ENCODE assay signal across 20 cellular contexts in the genomic region with DNA sequence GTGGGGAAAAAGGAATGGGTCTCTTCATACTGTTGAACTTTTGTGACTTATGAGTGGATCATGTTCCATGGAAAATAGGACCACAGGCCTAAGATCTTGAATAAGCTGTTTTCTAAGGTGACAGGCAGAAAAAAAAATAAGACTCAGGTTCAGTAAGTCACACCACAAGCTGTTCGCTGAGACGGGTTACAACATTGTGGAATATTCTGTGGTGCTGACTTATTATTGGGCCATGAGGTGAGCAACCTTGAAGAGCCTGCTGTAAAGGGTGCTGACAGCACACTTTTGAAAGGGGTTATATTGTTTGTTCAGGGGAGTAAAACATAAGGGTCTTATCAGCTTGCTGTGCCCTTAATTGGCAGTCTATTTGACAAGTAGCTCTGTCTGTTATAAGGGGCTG.
"Had no signal": no experiment of that assay in that cellular context is flagged by ENCODE, and none has a peak within 500 bp of the region (broad histone marks: within the 10 kb centered on the region; RNA-seq: fewer than 3 reads in every experiment).

No MANE protein-coding gene starts in this region.

- H3K27me3 ChIP-seq: colonic mucosa, right atrium auricular region, sigmoid colon, testis, tibial nerve, upper lobe of right lung had no signal

- H3K27me3 Mint-ChIP-seq: stimulated activated naive CD8-positive, alpha-beta T cell treated with anti-CD3 and anti-CD28 coated beads, Interleukin-15, amount 100 ng/mL, for 72 hours had no signal

- H3K27ac ChIP-seq: colonic mucosa, right atrium auricular region, sigmoid colon, skin epidermis, testis, tibial nerve, upper lobe of right lung had no signal

- H3K9me3 Mint-ChIP-seq: endodermal cell; neural crest cell; stimulated activated naive B cell treated with anti-CD40 and anti-IgM and Interleukin-4, amounts not matched to agents 10 μg/mL and 1 μg/mL and 100 μg/mL, for 72 hours; stimulated activated naive CD8-positive, alpha-beta T cell treated with anti-CD3 and anti-CD28 coated beads, Interleukin-15, amount 100 ng/mL, for 72 hours had no signal

- H3K27ac Mint-ChIP-seq: endodermal cell; naive thymus-derived CD4-positive, alpha-beta T cell; stimulated activated naive B cell treated with anti-CD40 and anti-IgM and Interleukin-4, amounts not matched to agents 10 μg/mL and 1 μg/mL and 100 μg/mL, for 72 hours; stimulated activated naive CD8-positive, alpha-beta T cell treated with anti-CD3 and anti-CD28 coated beads, Interleukin-15, amount 100 ng/mL, for 72 hours had no signal

- H3K36me3 ChIP-seq: colonic mucosa, right atrium auricular region, sigmoid colon, tibial nerve, upper lobe of right lung had no signal

- DNase-seq: colonic mucosa; dermis blood vessel endothelial cell; endodermal cell; foreskin melanocyte; head of caudate nucleus; hippocampal formation; left colon; naive thymus-derived CD4-positive, alpha-beta T cell; posterior cingulate gyrus; sigmoid colon; stimulated activated CD4-positive, alpha-beta T cell treated with anti-CD3 and anti-CD28 coated beads, Interleukin-2, amount 100 ng/mL, for 24 hours; stimulated activated CD4-positive, alpha-beta T cell treated with anti-CD3 and anti-CD28 coated beads, Interleukin-4, amount 100 ng/mL, for 4 hours; stimulated activated naive B cell treated with anti-CD40 and anti-IgM and Interleukin-4, amounts not matched to agents 10 μg/mL and 1 μg/mL and 100 μg/mL, for 72 hours; stimulated activated naive CD8-positive, alpha-beta T cell treated with anti-CD3 and anti-CD28 coated beads, Interleukin-15, amount 100 ng/mL, for 72 hours; testis; upper lobe of right lung had no signal

- H3K4me1 Mint-ChIP-seq: naive thymus-derived CD4-positive, alpha-beta T cell; neural crest cell; stimulated activated naive CD8-positive, alpha-beta T cell treated with anti-CD3 and anti-CD28 coated beads, Interleukin-15, amount 100 ng/mL, for 72 hours had no signal

- H3K36me3 Mint-ChIP-seq: naive thymus-derived CD4-positive, alpha-beta T cell had no signal

- H3K4me3 ChIP-seq: colonic mucosa, right atrium auricular region, sigmoid colon, skin epidermis, testis, tibial nerve, upper lobe of right lung had no signal

- ATAC-seq: naive thymus-derived CD4-positive, alpha-beta T cell; stimulated activated naive B cell treated with anti-CD40 and anti-IgM and Interleukin-4, amounts not matched to agents 10 μg/mL and 1 μg/mL and 100 μg/mL, for 72 hours; stimulated activated naive CD8-positive, alpha-beta T cell treated with anti-CD3 and anti-CD28 coated beads, Interleukin-15, amount 100 ng/mL, for 72 hours; upper lobe of right lung had no signal

- H3K4me1 ChIP-seq: colonic mucosa, right atrium auricular region, sigmoid colon, testis, tibial nerve, upper lobe of right lung had no signal

- H3K4me3 Mint-ChIP-seq: endodermal cell; naive thymus-derived CD4-positive, alpha-beta T cell; neural crest cell; stimulated activated naive B cell treated with anti-CD40 and anti-IgM and Interleukin-4, amounts not matched to agents 10 μg/mL and 1 μg/mL and 100 μg/mL, for 72 hours; stimulated activated naive CD8-positive, alpha-beta T cell treated with anti-CD3 and anti-CD28 coated beads, Interleukin-15, amount 100 ng/mL, for 72 hours had no signal

- H3K9me3 ChIP-seq: colonic mucosa, right atrium auricular region, sigmoid colon, testis, tibial nerve, upper lobe of right lung had no signal
